8 cellular contexts compared by ENCODE assay signal in genomic region chr7:27147211-27148030, GRCh38. TPM values are rescaled to one million over a fixed set of nuclear protein-coding genes. Genes with fewer than 3 reads are reported as not detected.
DNase-seq lines count a peak whose midpoint lies in the region; ATAC-seq, FAIRE-seq and TF ChIP-seq lines count a peak whose summit lies in the region.

Gene HOXA6 (minus strand): TSS chr7:27147774. CDS start chr7:27147749, 25 bp downstream.

- H3K79me2 ChIP-seq in HepG2 (ENCODE audit: insufficient read depth, low read length): peaks cover 5% of the 10 kb centered on the region

- H3K4me3 ChIP-seq in HepG2 (replicated peaks in 1 of 3; ENCODE audit: insufficient read depth in 1 of 3, low read depth in 2 of 3, low read length in 3 of 3) (peak within 1 kb of the TSS in 2 of 3 experiments; percentile 80 to 88; a peak in 2 of 6 replicates), tibial artery (peak within 1 kb of the TSS; percentile 66 to 78)

- no peak within 1 kb of the TSS for H3K4me3 Mint-ChIP-seq in activated CD8-positive, alpha-beta memory T cell treated with anti-CD3 and anti-CD28 coated beads, Interleukin-2, amount 10 ng/mL, durations not matched to agents 7 days and 5 days
- peak within 1 kb of the TSS; percentile 47 for H3K4me3 Mint-ChIP-seq in activated CD8-positive, alpha-beta T cell treated with anti-CD3 and anti-CD28 coated beads for 36 hours

- H3K9ac ChIP-seq in HepG2 (ENCODE audit: insufficient read depth, low read depth, low read length): no peak within 1 kb of the TSS

- no peak for TF ChIP-seq RAD21 in HepG2 (CRISPR knock-in tag; IDR thresholded peaks at IDR 0.05)

- peak; percentile 56 for DNase-seq in activated CD8-positive, alpha-beta memory T cell treated with anti-CD3 and anti-CD28 coated beads for 24 hours
- DNase-seq in activated CD8-positive, alpha-beta memory T cell treated with anti-CD3 and anti-CD28 coated beads, Interleukin-2, amount 10 ng/mL, durations not matched to agents 7 days and 5 days: no peak
- no peak for DNase-seq in activated CD8-positive, alpha-beta T cell treated with anti-CD3 and anti-CD28 coated beads for 36 hours
- DNase-seq in HepG2 (ENCODE audit: low spot score) (no peak), tibial artery (peak; percentile 73 to 88), NCI-H187 treated with DMSO at 0.1 percent for 48 hours (lab: John Stamatoyannopoulos, UW) (no peak)

- no peaks in the 10 kb centered on the region; a peak in 2 of 5 replicates for H3K36me3 ChIP-seq in HepG2 (replicated peaks in 1 of 2; ENCODE audit: control insufficient read depth in 1 of 2, insufficient read depth in 2 of 2, low read length in 2 of 2)
- peaks cover 29 to 39% (median 32%) of the 10 kb centered on the region in 3 donors for H3K36me3 ChIP-seq in tibial artery

- peaks cover 36% of the 10 kb centered on the region for H3K4me1 ChIP-seq in HepG2 (ENCODE audit: insufficient read depth, low read length)
- H3K4me1 ChIP-seq in tibial artery: peaks cover 10 to 36% (median 29%) of the 10 kb centered on the region in 4 donors

- POLR2A ChIA-PET in activated CD8-positive, alpha-beta T cell treated with anti-CD3 and anti-CD28 coated beads for 36 hours (lab: Charles Lee): no interaction called here
- POLR2A ChIA-PET in HepG2 (lab: Yijun Ruan, JAX): no interaction called here

- FAIRE-seq in HepG2 (lab: Jason Lieb, UNC): no peak

- CTCF ChIA-PET in activated CD8-positive, alpha-beta memory T cell treated with anti-CD3 and anti-CD28 coated beads, Interleukin-2, amount 10 ng/mL, durations not matched to agents 7 days and 5 days (lab: Charles Lee): interaction anchor here (1.1 kb wide), 1 partner anchor 465 kb away, joined by 3 read pairs; no protein-coding TSS in a partner anchor
- CTCF ChIA-PET in activated CD8-positive, alpha-beta T cell treated with anti-CD3 and anti-CD28 coated beads for 36 hours (lab: Charles Lee): interaction anchor here (0.7 to 1.7 kb wide), 3 partner anchors 14 to 49 kb away, joined by 3 to 5 read pairs (median 3); no protein-coding TSS in a partner anchor
- CTCF ChIA-PET in HepG2 (lab: Yijun Ruan, JAX; ENCODE audit: low intra/inter-chr PET ratio, low total read pairs): no interaction called here

- no peak for TF ChIP-seq POLR2A in HepG2 (IDR thresholded peaks at IDR 0.05; ENCODE audit: insufficient read depth in 1 of 2, low read depth in 2 of 2, low read length in 2 of 2)

- WGBS in HepG2 (ENCODE audit: low lambda C conversion rate): 95% methylated on average over 37 of the region's 63 CpGs

- no TSS peak for BruUV-seq in HepG2 (replicated peaks; lab: Mats Ljungman, UMichigan)

- no peak for TF ChIP-seq CTCF in activated CD8-positive, alpha-beta T cell treated with anti-CD3 and anti-CD28 coated beads for 36 hours (IDR thresholded peaks at IDR 0.05)
- TF ChIP-seq CTCF in HepG2 (CRISPR knock-in tag; IDR thresholded peaks at IDR 0.05) (no peak), tibial artery (IDR thresholded peaks at IDR 0.05) (no peak)

- ATAC-seq in activated CD8-positive, alpha-beta memory T cell treated with anti-CD3 and anti-CD28 coated beads, Interleukin-2, amount 10 ng/mL, durations not matched to agents 7 days and 5 days: no peak
- no peak for ATAC-seq in activated CD8-positive, alpha-beta T cell treated with anti-CD3 and anti-CD28 coated beads for 36 hours
- ATAC-seq in HepG2: no peak
- no peak for ATAC-seq in GM19351 (IDR thresholded peaks at IDR 0.05; ENCODE audit: unreplicated experiment)
- no peak for ATAC-seq in HG02763 (IDR thresholded peaks at IDR 0.05; ENCODE audit: unreplicated experiment)

- H3K27ac Mint-ChIP-seq in activated CD8-positive, alpha-beta memory T cell treated with anti-CD3 and anti-CD28 coated beads, Interleukin-2, amount 10 ng/mL, durations not matched to agents 7 days and 5 days: no peak within 1 kb of the TSS
- H3K27ac Mint-ChIP-seq in activated CD8-positive, alpha-beta T cell treated with anti-CD3 and anti-CD28 coated beads for 36 hours: no peak within 1 kb of the TSS

- H3K9me3 ChIP-seq in HepG2 (ENCODE audit: low read length) (no peaks in the 10 kb centered on the region), tibial artery (no peaks in the 10 kb centered on the region)

- peak within 1 kb of the TSS; percentile 88 for H3K4me2 ChIP-seq in HepG2 (ENCODE audit: low read depth, low read length)

- intact Hi-C loops in activated CD8-positive, alpha-beta T cell treated with anti-CD3 and anti-CD28 coated beads for 36 hours (cut with micrococcal nuclease): no loop called here
- intact Hi-C loops in HepG2 (cut with micrococcal nuclease; ENCODE audit: unreplicated experiment): no loop called here
- intact Hi-C loops in tibial artery (cut with DNase I; ENCODE audit: low total_unique reads): no loop called here

- H2AFZ ChIP-seq in HepG2 (ENCODE audit: low read length): no peak within 1 kb of the TSS

- peaks cover 18% of the 10 kb centered on the region for H3K4me1 Mint-ChIP-seq in activated CD8-positive, alpha-beta memory T cell treated with anti-CD3 and anti-CD28 coated beads, Interleukin-2, amount 10 ng/mL, durations not matched to agents 7 days and 5 days
- H3K4me1 Mint-ChIP-seq in activated CD8-positive, alpha-beta T cell treated with anti-CD3 and anti-CD28 coated beads for 36 hours (ENCODE audit: low read depth): peaks cover 20% of the 10 kb centered on the region

- TF ChIP-seq EP300 in HepG2 (IDR thresholded peaks at IDR 0.05; ENCODE audit: low read depth in 2 of 2, low read length in 2 of 2) (no peak), HepG2 (CRISPR knock-in tag; IDR thresholded peaks at IDR 0.05; ENCODE audit: borderline replicate concordance) (no peak)

- no peaks in the 10 kb centered on the region for H3K9me3 Mint-ChIP-seq in activated CD8-positive, alpha-beta memory T cell treated with anti-CD3 and anti-CD28 coated beads, Interleukin-2, amount 10 ng/mL, durations not matched to agents 7 days and 5 days (ENCODE audit: low read depth)
- H3K9me3 Mint-ChIP-seq in activated CD8-positive, alpha-beta T cell treated with anti-CD3 and anti-CD28 coated beads for 36 hours: no peaks in the 10 kb centered on the region

- in situ Hi-C loops in HepG2 (cut with HindIII; ENCODE audit: extremely low pct_ligation_motif_present, low pct_unique_long_range_greater_than_20kb): no loop called here

- H3K27me3 ChIP-seq in HepG2 (ENCODE audit: control insufficient read depth in 1 of 2, insufficient read depth in 2 of 2, low read length in 2 of 2) (peaks cover 0 to 13% of the 10 kb centered on the region in 2 experiments; a peak in 2 of 5 replicates), tibial artery (no peaks in the 10 kb centered on the region)

- peaks cover 67% of the 10 kb centered on the region for H3K27me3 Mint-ChIP-seq in activated CD8-positive, alpha-beta memory T cell treated with anti-CD3 and anti-CD28 coated beads, Interleukin-2, amount 10 ng/mL, durations not matched to agents 7 days and 5 days
- peaks cover 65% of the 10 kb centered on the region for H3K27me3 Mint-ChIP-seq in activated CD8-positive, alpha-beta T cell treated with anti-CD3 and anti-CD28 coated beads for 36 hours

- H3K36me3 Mint-ChIP-seq in activated CD8-positive, alpha-beta memory T cell treated with anti-CD3 and anti-CD28 coated beads, Interleukin-2, amount 10 ng/mL, durations not matched to agents 7 days and 5 days: peaks cover 1% of the 10 kb centered on the region
- H3K36me3 Mint-ChIP-seq in activated CD8-positive, alpha-beta T cell treated with anti-CD3 and anti-CD28 coated beads for 36 hours (ENCODE audit: low read depth): no peaks in the 10 kb centered on the region

- H4K20me1 ChIP-seq in HepG2 (ENCODE audit: insufficient read depth, low read length): no peaks in the 10 kb centered on the region

- no peak within 1 kb of the TSS for H3K27ac ChIP-seq in HepG2 (ENCODE audit: extremely low read length, insufficient read depth, low read length)
- H3K27ac ChIP-seq in tibial artery: peak within 1 kb of the TSS; percentile 71 to 94

TF ChIP-seq in HepG2, 621 proteins besides CTCF, POLR2A, EP300 and RAD21 (continues in another document):
- TF ChIP-seq KAT2B (IDR thresholded peaks at IDR 0.05; ENCODE audit: borderline replicate concordance, low read depth, low read length): no peak
- no peak for TF ChIP-seq ZNF383 (CRISPR knock-in tag; IDR thresholded peaks at IDR 0.05; ENCODE audit: borderline replicate concordance)

RNA-seq across cellular contexts. Expression of gene HOXA6, which starts in this region (rescaled TPM):
- not detected for total RNA-seq in activated CD8-positive, alpha-beta memory T cell treated with anti-CD3 and anti-CD28 coated beads, Interleukin-2, amount 10 ng/mL, durations not matched to agents 7 days and 5 days
- not detected for total RNA-seq in activated CD8-positive, alpha-beta T cell treated with anti-CD3 and anti-CD28 coated beads for 36 hours
- 0.95 and 1.3 TPM in 2 replicates for total RNA-seq in HepG2 (2016; rRNA removed; fragmentation: Illumina TruSeq; extraction: Trizol)
- 0.71 TPM in 1 of 2 replicates, not detected in the other for total RNA-seq in HepG2 (2016; cell fraction: cytosol; rRNA removed; fragmentation: Illumina TruSeq; extraction: Trizol; ENCODE audit: low read depth)
- total RNA-seq in HepG2 (2016; cell fraction: insoluble cytoplasmic fraction; rRNA removed; fragmentation: Illumina TruSeq; extraction: Trizol): 0.79 and 1.2 TPM in 2 replicates
- 0.41 and 0.65 TPM in 2 replicates for total RNA-seq in HepG2 (2016; cell fraction: membrane; rRNA removed; fragmentation: Illumina TruSeq; extraction: Trizol)
- 1.1 and 3.7 TPM in 2 replicates for total RNA-seq in HepG2 (2016; cell fraction: nucleus; rRNA removed; fragmentation: Illumina TruSeq; extraction: Trizol)
- polyA plus RNA-seq in HepG2 (2011; rRNA removed): 0.68 and 1.5 TPM in 2 replicates
- polyA plus RNA-seq in HepG2 (2011; cell fraction: cytosol; rRNA removed): 0.38 and 0.74 TPM in 2 replicates
- polyA plus RNA-seq in HepG2 (2011; cell fraction: nucleus; rRNA removed): 4.3 and 4.7 TPM in 2 replicates
- polyA plus RNA-seq in HepG2 (2012): 0.47 and 0.68 TPM in 2 replicates
- 0.18 TPM in 1 of 2 replicates, not detected in the other for polyA plus RNA-seq in HepG2 (2016; cell fraction: cytosol; fragmentation: Illumina TruSeq; extraction: Trizol; ENCODE audit: low read depth)
- 0.94 and 0.99 TPM in 2 replicates for polyA plus RNA-seq in HepG2 (2016; cell fraction: insoluble cytoplasmic fraction; fragmentation: Illumina TruSeq; extraction: Trizol; ENCODE audit: low read depth)
- polyA plus RNA-seq in HepG2 (2016; cell fraction: membrane; fragmentation: Illumina TruSeq; extraction: Trizol; ENCODE audit: low read depth): 0.22 TPM in 1 of 2 replicates, not detected in the other
- 3.5 and 4.1 TPM in 2 replicates for polyA plus RNA-seq in HepG2 (2016; cell fraction: nucleus; fragmentation: Illumina TruSeq; extraction: Trizol; ENCODE audit: insufficient read depth, low read depth)
- 1.2 and 2.5 TPM in 2 replicates for polyA minus RNA-seq in HepG2 (2011; rRNA and poly(A)+ RNA removed; ENCODE audit: low replicate concordance)
- polyA minus RNA-seq in HepG2 (2011; cell fraction: cytosol; rRNA and poly(A)+ RNA removed): 0.79 TPM in 1 of 2 replicates, not detected in the other
- polyA minus RNA-seq in HepG2 (2011; cell fraction: nucleus; rRNA and poly(A)+ RNA removed): 2.1 and 3.0 TPM in 2 replicates

Comparison
In these comparisons a context has a peak if more than half of its experiments do, and no peak if none do; other contexts are left out.
1. DNase-seq: peak in activated CD8-positive, alpha-beta memory T cell treated with anti-CD3 and anti-CD28 coated beads for 24 hours (single experiment) and tibial artery (2 of 2); none in activated CD8-positive, alpha-beta memory T cell treated with anti-CD3 and anti-CD28 coated beads, Interleukin-2, amount 10 ng/mL, durations not matched to agents 7 days and 5 days (single experiment), activated CD8-positive, alpha-beta T cell treated with anti-CD3 and anti-CD28 coated beads for 36 hours (single experiment), HepG2 (single experiment) and NCI-H187 treated with DMSO at 0.1 percent for 48 hours (single experiment).